Comparison of ENCODE assay signal across 10 cellular contexts in the genomic region with DNA sequence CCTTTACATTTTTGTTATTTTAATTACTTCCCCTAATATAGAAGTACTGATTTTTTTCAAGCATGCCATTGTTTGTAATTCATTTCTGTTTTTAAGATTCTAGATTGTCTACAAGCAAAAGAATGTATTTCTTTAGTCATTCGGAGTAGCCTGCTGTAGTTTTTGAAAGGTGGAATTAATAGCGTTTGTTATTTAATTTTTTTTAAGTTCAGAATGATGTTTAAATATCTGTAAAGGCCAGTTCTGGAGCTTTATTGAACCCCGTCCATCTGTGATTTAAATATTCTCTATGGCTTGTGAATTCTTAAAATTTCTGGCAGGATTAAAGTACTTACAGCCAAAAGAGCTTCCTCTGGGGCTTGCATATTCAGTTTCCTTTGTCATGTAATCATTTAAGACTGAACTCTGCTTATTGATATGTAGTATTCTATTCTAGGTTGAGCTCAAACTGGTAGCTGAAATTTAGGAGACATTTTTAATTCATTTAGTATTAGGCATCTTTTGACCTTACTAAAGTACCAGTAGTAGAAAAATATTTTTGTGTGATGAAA. TPM values are rescaled to one million over a fixed set of nuclear protein-coding genes. Genes with fewer than 3 reads are reported as not detected.
A peak's percentile ranks its signal among the peaks of the same experiment; 100 is the strongest.
DNase-seq lines count a peak whose midpoint lies in the region; ATAC-seq and TF ChIP-seq lines count a peak whose summit lies in the region.
"Had no signal": no experiment of that assay in that cellular context is flagged by ENCODE, and none has a peak within 500 bp of the region (broad histone marks: within the 10 kb centered on the region; RNA-seq: fewer than 3 reads in every experiment).

No MANE protein-coding gene starts in this region.

- H3K23ac ChIP-seq in mesenchymal stem cell (ENCODE audit: low read length in 2 of 2), result no peak overlapping the region

- peak overlapping the region; percentile 91 for H3K4me3 ChIP-seq in left ventricle myocardium inferior
- peak overlapping the region in 1 of 2 experiments; percentile 96 for H3K4me3 ChIP-seq in mesenchymal stem cell (ENCODE audit: insufficient read depth in 1 of 2, low read depth in 1 of 2, low read length in 2 of 2)
- H3K4me3 ChIP-seq in testis, result no peak overlapping the region

- POLR2A ChIA-PET in MCF 10A (lab: Yijun Ruan, JAX), result interaction anchor here (0.5 to 12.0 kb wide), 26 partner anchors 8 to 339 kb away, joined by 3 to 325 read pairs (median 46); partner anchors contain the start of genes MYL12A and MYL12B

- H3K36me3 ChIP-seq in left ventricle myocardium inferior (peaks cover 36% of the 10 kb centered on the region), mesenchymal stem cell (ENCODE audit: control insufficient read depth in 1 of 2, insufficient read depth in 2 of 2, low read depth in 1 of 2, low read length in 2 of 2) (peaks cover 9 to 42% of the 10 kb centered on the region in 2 experiments), testis (ENCODE audit: low read depth, missing control alignments) (no peaks in the 10 kb centered on the region)

- H3K9me3 ChIP-seq in left ventricle myocardium inferior (replicated peaks) (no peaks in the 10 kb centered on the region), mesenchymal stem cell (ENCODE audit: control insufficient read depth, low read length) (peaks cover 4% of the 10 kb centered on the region), testis (no peaks in the 10 kb centered on the region)

- no peak overlapping the region for H3K4ac ChIP-seq in mesenchymal stem cell (ENCODE audit: low read depth in 1 of 2, low read length in 2 of 2)

- H3K4me1 ChIP-seq in left ventricle myocardium inferior (peaks cover 65% of the 10 kb centered on the region), mesenchymal stem cell (ENCODE audit: control insufficient read depth, insufficient read depth, low read depth, low read length) (peaks cover 8% of the 10 kb centered on the region), testis (peaks cover 21% of the 10 kb centered on the region)

- WGBS in mesenchymal stem cell, result 21% methylated on average over 2 of the region's 3 CpGs
- WGBS in testis, 2 donors, result 37 to 40% methylated on average over 3 of the region's 3 CpGs

- DNase-seq in left ventricle myocardium inferior, result no peak
- no peak for DNase-seq in left cardiac atrium
- no peak for DNase-seq in MCF 10A (ENCODE audit: unreplicated experiment)
- peak; percentile 12 for DNase-seq in mesenchymal stem cell
- no peak for DNase-seq in left lobe of liver (ENCODE audit: low spot score)
- DNase-seq in testis, result no peak
- DNase-seq: NCI-H1417 treated with DMSO at 0.1 percent for 48 hours had no signal

- H3K79me1 ChIP-seq in mesenchymal stem cell (replicated peaks; ENCODE audit: low read length, poor library complexity, severe bottlenecking), result no peaks in the 10 kb centered on the region

- H2BK5ac ChIP-seq in mesenchymal stem cell (ENCODE audit: low read depth, low read length, poor library complexity, severe bottlenecking), result no peak overlapping the region

- H3K27me3 ChIP-seq in left ventricle myocardium inferior (ENCODE audit: low read depth) (no peaks in the 10 kb centered on the region), mesenchymal stem cell (ENCODE audit: control insufficient read depth in 1 of 2, insufficient read depth in 1 of 2, low read length in 2 of 2) (no peaks in the 10 kb centered on the region), testis (no peaks in the 10 kb centered on the region)

- no peak overlapping the region for H2AK5ac ChIP-seq in mesenchymal stem cell (ENCODE audit: low read length, severe bottlenecking)

- H4K91ac ChIP-seq in mesenchymal stem cell (ENCODE audit: low read length), result no peak overlapping the region

- intact Hi-C loops in left ventricle myocardium inferior (cut with micrococcal nuclease) (loop anchor here (5.0 kb wide), 1 partner anchor 137 kb away; no protein-coding TSS in a partner anchor), left cardiac atrium (cut with DNase I) (loop anchor here (5.0 to 10.0 kb wide), 3 partner anchors 170 to 212 kb away; no protein-coding TSS in a partner anchor), MCF 10A (cut with micrococcal nuclease) (no loop called here), testis (cut with DNase I; ENCODE audit: low total_unique reads) (no loop called here)

- H3K14ac ChIP-seq in mesenchymal stem cell (ENCODE audit: low read length in 2 of 2), result no peak overlapping the region

- H3K36me3 Mint-ChIP-seq in MCF 10A (ENCODE audit: insufficient read depth, unreplicated experiment), result peaks cover 79% of the 10 kb centered on the region

- no peak overlapping the region for H4K8ac ChIP-seq in mesenchymal stem cell (ENCODE audit: low read length)

- H2AFZ ChIP-seq in mesenchymal stem cell (ENCODE audit: low read depth, low read length), result no peak overlapping the region

- BruUV-seq in MCF 10A (replicated peaks; lab: Mats Ljungman, UMichigan), result no TSS peak

- no peak overlapping the region for H3K18ac ChIP-seq in mesenchymal stem cell (ENCODE audit: low read depth in 1 of 2, low read length in 2 of 2)

- H3K4me3 Mint-ChIP-seq in MCF 10A (ENCODE audit: unreplicated experiment), result peak overlapping the region; percentile 95

- H3K9ac ChIP-seq in mesenchymal stem cell (ENCODE audit: low read length), result peak overlapping the region; percentile 100

- H3K27me3 Mint-ChIP-seq in MCF 10A (ENCODE audit: insufficient read depth, unreplicated experiment), result no peaks in the 10 kb centered on the region

- H2BK120ac ChIP-seq in mesenchymal stem cell (ENCODE audit: low read depth, low read length), result no peak overlapping the region

- TF ChIP-seq POLR2A in testis (IDR thresholded peaks at IDR 0.05), result no peak

- no peak overlapping the region for H3K4me2 ChIP-seq in mesenchymal stem cell (ENCODE audit: low read length, poor library complexity, severe bottlenecking)

- H3K27ac ChIP-seq in left ventricle myocardium inferior (replicated peaks) (peak overlapping the region; percentile 99), mesenchymal stem cell (ENCODE audit: low read length, poor library complexity, severe bottlenecking) (peak overlapping the region; percentile 93), testis (peak overlapping the region in 1 of 2 donors; percentile 97)

- no peaks in the 10 kb centered on the region for H3K9me3 Mint-ChIP-seq in MCF 10A (ENCODE audit: unreplicated experiment)

- CTCF ChIA-PET in MCF 10A (lab: Yijun Ruan, JAX), result interaction anchor here (0.8 to 5.7 kb wide), 29 partner anchors 9 to 213 kb away, joined by 3 to 86 read pairs (median 5); no protein-coding TSS in a partner anchor

- TF ChIP-seq CTCF in left ventricle myocardium inferior (IDR thresholded peaks at IDR 0.05; ENCODE audit: borderline replicate concordance) (peak; percentile 3), MCF 10A (IDR thresholded peaks at IDR 0.05; ENCODE audit: unreplicated experiment) (no peak), testis (IDR thresholded peaks at IDR 0.05) (no peak)

- no peak overlapping the region for H2BK12ac ChIP-seq in mesenchymal stem cell (ENCODE audit: low read length in 2 of 2)

- H3K27ac Mint-ChIP-seq in MCF 10A (ENCODE audit: low read depth, unreplicated experiment), result peak overlapping the region; percentile 99

- H3K4me1 Mint-ChIP-seq in MCF 10A (ENCODE audit: insufficient read depth, unreplicated experiment), result peaks cover 38% of the 10 kb centered on the region

- H2BK15ac ChIP-seq in mesenchymal stem cell (ENCODE audit: low read depth, poor library complexity, severe bottlenecking), result no peak overlapping the region

- ATAC-seq in left cardiac atrium, result no peak
- no peak for ATAC-seq in left lobe of liver
- ATAC-seq in GM19328 (IDR thresholded peaks at IDR 0.05; ENCODE audit: unreplicated experiment), result no peak
- ATAC-seq in HG02623 (IDR thresholded peaks at IDR 0.05; ENCODE audit: unreplicated experiment), result no peak
- ATAC-seq: activated CD4-positive, CD25-positive, alpha-beta regulatory T cell treated with anti-CD3 and anti-CD28 coated beads, Interleukin-2, amount 50 U/mL, for 24 hours had no signal

RNA-seq across cellular contexts. Expression of gene TGIF1, which starts 5.2 kb away (rescaled TPM):
- total RNA-seq in left ventricle myocardium inferior (8.1 TPM), left cardiac atrium (10 to 100 TPM; 12.0 to 22.9 TPM), MCF 10A (2022) (161 and 172 TPM in 2 replicates), left lobe of liver (14.1 TPM), testis (100 to 1,000 TPM in 1 of 2 donors, 10 to 100 TPM in 1; 66.6 to 117 TPM)
- polyA plus RNA-seq in mesenchymal stem cell (2013, experiment 1 of 2), result 69.8 TPM
- 65.2 TPM for polyA plus RNA-seq in mesenchymal stem cell (2013, experiment 2 of 2)
- 56.1 TPM for polyA plus RNA-seq in testis (ENCODE audit: insufficient read depth, low read depth, low replicate concordance)

Comparison
In these comparisons a context has a peak if more than half of its experiments do, and no peak if none do; other contexts are left out.
1. intact Hi-C loops: an anchor here in left ventricle myocardium inferior (5.0 kb wide) and left cardiac atrium (5.0 to 10.0 kb wide); none called in MCF 10A and testis.